In the genomic region with DNA sequence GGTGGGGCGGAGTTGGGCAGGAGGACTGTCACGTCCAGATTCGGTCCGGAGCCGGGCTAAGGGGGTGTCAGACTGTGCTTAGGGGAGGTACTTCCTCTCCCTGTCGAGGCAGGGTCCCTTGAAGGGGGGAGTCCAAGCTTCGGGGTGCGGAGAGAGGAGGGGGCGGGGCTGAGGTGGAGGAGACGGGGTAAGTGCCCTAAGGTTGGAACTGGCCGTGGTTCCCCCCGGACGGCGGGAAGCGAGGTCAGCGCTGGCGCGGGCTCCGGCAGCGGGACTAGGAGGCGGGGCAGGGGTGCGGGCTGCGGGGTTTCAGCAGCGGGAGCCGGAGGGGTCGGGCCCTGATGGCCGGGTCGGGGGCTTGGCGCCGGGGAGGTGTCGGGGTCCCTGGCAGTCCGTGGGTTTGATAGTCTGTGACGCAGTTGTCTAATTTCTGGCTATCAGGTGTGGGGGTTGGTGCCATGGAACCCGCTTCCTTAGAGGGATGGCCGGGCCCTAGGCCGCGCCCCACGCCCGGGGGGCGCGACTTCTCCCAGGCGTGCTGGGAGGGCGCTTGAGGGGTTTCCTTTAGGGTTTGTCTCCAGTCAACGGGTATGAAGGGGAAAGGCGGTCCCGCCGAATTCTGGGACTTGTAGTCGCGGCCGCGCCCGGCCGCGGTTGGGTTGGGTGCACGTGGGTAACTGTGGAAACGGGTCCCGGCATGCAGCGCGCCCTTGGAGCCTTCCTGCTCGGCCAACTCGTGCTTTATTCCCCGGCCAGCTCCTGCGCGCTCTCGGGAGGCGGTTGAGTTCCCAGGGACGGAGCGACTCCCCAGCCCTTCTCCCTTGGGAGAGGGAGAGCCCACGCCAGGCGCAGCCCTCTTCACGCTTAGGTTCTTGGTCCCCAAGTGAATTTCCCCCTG, we compare ENCODE assay signal across 8 cellular contexts. TPM values are rescaled to one million over a fixed set of nuclear protein-coding genes. Genes with fewer than 3 reads are reported as not detected.
DNase-seq lines count a peak whose midpoint lies in the region; ATAC-seq and TF ChIP-seq lines count a peak whose summit lies in the region.

No MANE protein-coding gene starts in this region.

- ATAC-seq in GM19351 (IDR thresholded peaks at IDR 0.05; ENCODE audit: unreplicated experiment) (peak; percentile 43), HG03520 (IDR thresholded peaks at IDR 0.05; ENCODE audit: unreplicated experiment) (peak; percentile 36), right lobe of liver (peak; percentile 66 to 73 (median 68))

- 0% methylated on average over 7 of the region's 71 CpGs for WGBS in right lobe of liver (ENCODE audit: insufficient coverage, low coverage, low lambda C conversion rate, missing lambda C conversion rate)

- TF ChIP-seq CTCF in dorsolateral prefrontal cortex (IDR thresholded peaks at IDR 0.05 in 54 of 56, conservative IDR thresholded peaks at IDR 0.05 in 2 of 56; ENCODE audit: low read depth in 1 of 56, partially characterized antibody in 56 of 56), result peak in 25 of 56 donors; percentile 3 to 53 (median 23)
- no peak for TF ChIP-seq CTCF in right lobe of liver (IDR thresholded peaks at IDR 0.05)

- DNase-seq in C1 segment of cervical spinal cord (lab: John Stamatoyannopoulos, UW), result peak; percentile 51 to 93 (median 89)
- peak; percentile 85 for DNase-seq in NCI-H526 treated with DMSO at 0.1 percent for 48 hours (lab: John Stamatoyannopoulos, UW)
- DNase-seq in activated CD4-positive, alpha-beta T cell treated with anti-CD3 and anti-CD28 coated beads, Interleukin-2, amount 50 U/mL, for 4 hours, result peak; percentile 72 to 73
- DNase-seq in dorsolateral prefrontal cortex, result peak; percentile 94 to 98 (median 97)
- peak; percentile 93 to 97 (median 96) for DNase-seq in right lobe of liver
- peak; percentile 78 to 80 for DNase-seq in stimulated activated CD4-positive, alpha-beta T cell treated with anti-CD3 and anti-CD28 coated beads, Interleukin-4, amount 100 ng/mL, for 4 hours

- H3K36me3 ChIP-seq in right lobe of liver, result no peaks in the 10 kb centered on the region

- H3K27me3 ChIP-seq in dorsolateral prefrontal cortex (no peaks in the 10 kb centered on the region), right lobe of liver (no peaks in the 10 kb centered on the region)

- intact Hi-C loops in dorsolateral prefrontal cortex (cut with DNase I) (loop anchor here (2.0 to 5.0 kb wide), 2 partner anchors 50 to 193 kb away; a partner anchor contains a TSS), right lobe of liver (cut with DNase I) (no loop called here)

- H3K9me3 ChIP-seq in right lobe of liver, result no peaks in the 10 kb centered on the region

- peak overlapping the region in 58 of 59 donors; percentile 55 to 97 (median 89) for H3K27ac ChIP-seq in dorsolateral prefrontal cortex
- H3K27ac ChIP-seq in right lobe of liver, result peak overlapping the region; percentile 61 to 75 (median 74)

- TF ChIP-seq POLR2A in right lobe of liver (IDR thresholded peaks at IDR 0.05), result peak; percentile 54

- H3K4me1 ChIP-seq in right lobe of liver, result peaks cover 0 to 25% (median 0%) of the 10 kb centered on the region in 4 donors

- H3K4me3 ChIP-seq in dorsolateral prefrontal cortex (peak overlapping the region; percentile 42 to 97 (median 84)), right lobe of liver (peak overlapping the region; percentile 42 to 92 (median 90))

RNA-seq across cellular contexts. Expression of a gene that starts 1.5 kb away (rescaled TPM):
- total RNA-seq in dorsolateral prefrontal cortex, result 100 to 1,000 TPM in 77 of 120 experiments, 10 to 100 TPM in 43; 64.1 to 133 (median 104) TPM
- 10 to 100 TPM; 22.6 to 62.4 (median 37.0) TPM for total RNA-seq in right lobe of liver

Comparison
In these comparisons a context has a peak if more than half of its experiments do, and no peak if none do; other contexts are left out.
1. Peak in every context shown above with its lines: DNase-seq, ATAC-seq, H3K4me3 ChIP-seq and H3K27ac ChIP-seq.
2. intact Hi-C loops: an anchor here in dorsolateral prefrontal cortex (2.0 to 5.0 kb wide); none called in right lobe of liver.